Comparison of ENCODE assay signal across 2 cellular contexts in the genomic region with DNA sequence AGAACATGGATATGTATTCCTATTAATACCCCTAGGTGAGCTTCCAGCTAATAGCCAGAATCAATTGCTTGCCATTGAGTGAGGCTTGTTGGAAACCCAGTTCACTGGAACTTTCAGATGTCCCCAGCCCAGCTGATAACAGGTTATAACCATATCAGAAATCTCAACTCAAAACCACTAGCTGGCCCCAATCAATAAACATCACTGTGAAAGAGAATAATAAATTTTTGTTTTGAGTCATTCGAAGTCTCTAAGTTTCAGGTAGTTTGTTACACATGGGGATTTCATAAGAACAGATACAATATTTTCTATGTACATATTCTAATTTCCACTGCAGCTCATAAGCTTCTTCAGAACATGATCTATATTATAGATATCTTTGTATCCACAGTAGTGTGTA.
TF ChIP-seq lines count a peak whose summit lies in the region.

No MANE protein-coding gene starts in this region.

TF ChIP-seq in GM12878, 131 proteins besides CTCF, POLR2A, EP300 and RAD21 (continues in another document):
- TF ChIP-seq TAF1 (IDR thresholded peaks at IDR 0.05; ENCODE audit: borderline replicate concordance, low read depth, low read length) (no peak), WRNIP1 (IDR thresholded peaks at IDR 0.05; ENCODE audit: borderline replicate concordance, low read depth, low read length) (no peak), MTA2 (IDR thresholded peaks at IDR 0.05; ENCODE audit: low read depth) (peak; percentile 78), CREM (IDR thresholded peaks at IDR 0.05; ENCODE audit: low read depth) (no peak), MEF2B (IDR thresholded peaks at IDR 0.05; ENCODE audit: partially characterized antibody, poor library complexity, severe bottlenecking) (peak; percentile 34), ZBED1 (IDR thresholded peaks at IDR 0.05; ENCODE audit: borderline replicate concordance) (no peak), SREBF1 (IDR thresholded peaks at IDR 0.05; ENCODE audit: low read length) (no peak), SRF (IDR thresholded peaks at IDR 0.05; ENCODE audit: low read depth in 2 of 2, low read length in 2 of 2) (no peak), ZNF217 (IDR thresholded peaks at IDR 0.05) (peak; percentile 36; the same call in 1 of the 2 replicates), HDGF (IDR thresholded peaks at IDR 0.05) (no peak)
- TF ChIP-seq, protein P1, sequence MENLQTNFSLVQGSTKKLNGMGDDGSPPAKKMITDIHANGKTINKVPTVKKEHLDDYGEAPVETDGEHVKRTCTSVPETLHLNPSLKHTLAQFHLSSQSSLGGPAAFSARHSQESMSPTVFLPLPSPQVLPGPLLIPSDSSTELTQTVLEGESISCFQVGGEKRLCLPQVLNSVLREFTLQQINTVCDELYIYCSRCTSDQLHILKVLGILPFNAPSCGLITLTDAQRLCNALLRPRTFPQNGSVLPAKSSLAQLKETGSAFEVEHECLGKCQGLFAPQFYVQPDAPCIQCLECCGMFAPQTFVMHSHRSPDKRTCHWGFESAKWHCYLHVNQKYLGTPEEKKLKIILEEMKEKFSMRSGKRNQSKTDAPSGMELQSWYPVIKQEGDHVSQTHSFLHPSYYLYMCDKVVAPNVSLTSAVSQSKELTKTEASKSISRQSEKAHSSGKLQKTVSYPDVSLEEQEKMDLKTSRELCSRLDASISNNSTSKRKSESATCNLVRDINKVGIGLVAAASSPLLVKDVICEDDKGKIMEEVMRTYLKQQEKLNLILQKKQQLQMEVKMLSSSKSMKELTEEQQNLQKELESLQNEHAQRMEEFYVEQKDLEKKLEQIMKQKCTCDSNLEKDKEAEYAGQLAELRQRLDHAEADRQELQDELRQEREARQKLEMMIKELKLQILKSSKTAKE (IDR thresholded peaks at IDR 0.05; ENCODE audit: low read depth, poor library complexity, severe bottlenecking), result peak; percentile 7
- TF ChIP-seq, protein P2, sequence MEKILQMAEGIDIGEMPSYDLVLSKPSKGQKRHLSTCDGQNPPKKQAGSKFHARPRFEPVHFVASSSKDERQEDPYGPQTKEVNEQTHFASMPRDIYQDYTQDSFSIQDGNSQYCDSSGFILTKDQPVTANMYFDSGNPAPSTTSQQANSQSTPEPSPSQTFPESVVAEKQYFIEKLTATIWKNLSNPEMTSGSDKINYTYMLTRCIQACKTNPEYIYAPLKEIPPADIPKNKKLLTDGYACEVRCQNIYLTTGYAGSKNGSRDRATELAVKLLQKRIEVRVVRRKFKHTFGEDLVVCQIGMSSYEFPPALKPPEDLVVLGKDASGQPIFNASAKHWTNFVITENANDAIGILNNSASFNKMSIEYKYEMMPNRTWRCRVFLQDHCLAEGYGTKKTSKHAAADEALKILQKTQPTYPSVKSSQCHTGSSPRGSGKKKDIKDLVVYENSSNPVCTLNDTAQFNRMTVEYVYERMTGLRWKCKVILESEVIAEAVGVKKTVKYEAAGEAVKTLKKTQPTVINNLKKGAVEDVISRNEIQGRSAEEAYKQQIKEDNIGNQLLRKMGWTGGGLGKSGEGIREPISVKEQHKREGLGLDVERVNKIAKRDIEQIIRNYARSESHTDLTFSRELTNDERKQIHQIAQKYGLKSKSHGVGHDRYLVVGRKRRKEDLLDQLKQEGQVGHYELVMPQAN (conservative IDR thresholded peaks at IDR 0.05), result no peak
- TF ChIP-seq, protein P3, sequence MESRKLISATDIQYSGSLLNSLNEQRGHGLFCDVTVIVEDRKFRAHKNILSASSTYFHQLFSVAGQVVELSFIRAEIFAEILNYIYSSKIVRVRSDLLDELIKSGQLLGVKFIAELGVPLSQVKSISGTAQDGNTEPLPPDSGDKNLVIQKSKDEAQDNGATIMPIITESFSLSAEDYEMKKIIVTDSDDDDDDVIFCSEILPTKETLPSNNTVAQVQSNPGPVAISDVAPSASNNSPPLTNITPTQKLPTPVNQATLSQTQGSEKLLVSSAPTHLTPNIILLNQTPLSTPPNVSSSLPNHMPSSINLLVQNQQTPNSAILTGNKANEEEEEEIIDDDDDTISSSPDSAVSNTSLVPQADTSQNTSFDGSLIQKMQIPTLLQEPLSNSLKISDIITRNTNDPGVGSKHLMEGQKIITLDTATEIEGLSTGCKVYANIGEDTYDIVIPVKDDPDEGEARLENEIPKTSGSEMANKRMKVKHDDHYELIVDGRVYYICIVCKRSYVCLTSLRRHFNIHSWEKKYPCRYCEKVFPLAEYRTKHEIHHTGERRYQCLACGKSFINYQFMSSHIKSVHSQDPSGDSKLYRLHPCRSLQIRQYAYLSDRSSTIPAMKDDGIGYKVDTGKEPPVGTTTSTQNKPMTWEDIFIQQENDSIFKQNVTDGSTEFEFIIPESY (IDR thresholded peaks at IDR 0.05), result no peak
- TF ChIP-seq, protein P4, sequence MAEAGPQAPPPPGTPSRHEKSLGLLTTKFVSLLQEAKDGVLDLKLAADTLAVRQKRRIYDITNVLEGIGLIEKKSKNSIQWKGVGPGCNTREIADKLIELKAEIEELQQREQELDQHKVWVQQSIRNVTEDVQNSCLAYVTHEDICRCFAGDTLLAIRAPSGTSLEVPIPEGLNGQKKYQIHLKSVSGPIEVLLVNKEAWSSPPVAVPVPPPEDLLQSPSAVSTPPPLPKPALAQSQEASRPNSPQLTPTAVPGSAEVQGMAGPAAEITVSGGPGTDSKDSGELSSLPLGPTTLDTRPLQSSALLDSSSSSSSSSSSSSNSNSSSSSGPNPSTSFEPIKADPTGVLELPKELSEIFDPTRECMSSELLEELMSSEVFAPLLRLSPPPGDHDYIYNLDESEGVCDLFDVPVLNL (IDR thresholded peaks at IDR 0.05; ENCODE audit: low read depth, low read length), result no peak

TF ChIP-seq in H1, 55 proteins besides CTCF, POLR2A, EP300 and RAD21:
- TF ChIP-seq RXRA (IDR thresholded peaks at IDR 0.05; ENCODE audit: insufficient read depth, low read depth, low read length), result no peak
- no peak for TF ChIP-seq KDM4A (IDR thresholded peaks at IDR 0.05; ENCODE audit: low read depth, low read length, severe bottlenecking)
- no peak for TF ChIP-seq TAF1 (IDR thresholded peaks at IDR 0.05; ENCODE audit: low read depth, low read length)
- TF ChIP-seq PHF8 (conservative IDR thresholded peaks at IDR 0.05; ENCODE audit: low read depth, low read length), result no peak
- no peak for TF ChIP-seq SRF (IDR thresholded peaks at IDR 0.05; ENCODE audit: low read depth, low read length)
- TF ChIP-seq TEAD4 (IDR thresholded peaks at IDR 0.05; ENCODE audit: low read depth, low read length), result no peak
- TF ChIP-seq MAFK (IDR thresholded peaks at IDR 0.05; ENCODE audit: low read depth, low read length), result no peak
- TF ChIP-seq EZH2 (IDR thresholded peaks at IDR 0.05; ENCODE audit: low read depth, low read length, severe bottlenecking), result no peak
- TF ChIP-seq ASH2L (IDR thresholded peaks at IDR 0.05; ENCODE audit: low read length), result no peak
